Comparison of ENCODE assay signal across 8 cellular contexts in genomic region chr12:4215862-4216541, GRCh38. TPM values are rescaled to one million over a fixed set of nuclear protein-coding genes. Genes with fewer than 3 reads are reported as not detected.
DNase-seq lines count a peak whose midpoint lies in the region; ATAC-seq and TF ChIP-seq lines count a peak whose summit lies in the region.

No MANE protein-coding gene starts in this region.

- H3K9me3 ChIP-seq in Karpas-422 (ENCODE audit: low read length), result no peaks in the 10 kb centered on the region
- no peaks in the 10 kb centered on the region for H3K9me3 ChIP-seq in thyroid gland

- H3K27ac ChIP-seq in Karpas-422 (ENCODE audit: low read length), result no peak overlapping the region
- H3K27ac ChIP-seq in thyroid gland, result no peak overlapping the region

- H3K4me3 Mint-ChIP-seq in activated T-cell treated with anti-CD3 and anti-CD28 coated beads, Interleukin-2, amount 50 U/mL, for 24 hours, result peak overlapping the region; percentile 51
- H3K4me3 Mint-ChIP-seq in osteocyte (ENCODE audit: unreplicated experiment), result no peak overlapping the region

- H3K79me2 ChIP-seq in Karpas-422 (ENCODE audit: low read length), result no peaks in the 10 kb centered on the region

- 53 to 71% methylated on average over 4 of the region's 4 CpGs for WGBS in thyroid gland, 2 donors

- no peaks in the 10 kb centered on the region for H3K36me3 ChIP-seq in Karpas-422 (ENCODE audit: insufficient read depth, low read length)
- H3K36me3 ChIP-seq in thyroid gland, result no peaks in the 10 kb centered on the region

- intact Hi-C loops in thyroid gland (cut with DNase I), result no loop called here

- DNase-seq in activated T-cell treated with anti-CD3 and anti-CD28 coated beads, Interleukin-2, amount 50 U/mL, for 24 hours, result no peak
- DNase-seq in activated T-cell treated with anti-CD3 and anti-CD28 coated beads for 4 hours (no peak), Karpas-422 (no peak), osteocyte (ENCODE audit: extremely low spot score, unreplicated experiment) (peak; percentile 27), NCI-H2171 treated with DMSO at 0.1 percent for 48 hours (lab: John Stamatoyannopoulos, UW) (no peak), thyroid gland (no peak), MV-4-11 (lab: John Stamatoyannopoulos, UW) (no peak)

- no peaks in the 10 kb centered on the region for H3K27me3 Mint-ChIP-seq in activated T-cell treated with anti-CD3 and anti-CD28 coated beads, Interleukin-2, amount 50 U/mL, for 24 hours
- H3K27me3 Mint-ChIP-seq in osteocyte (ENCODE audit: unreplicated experiment), result peaks cover 10% of the 10 kb centered on the region

- H2AFZ ChIP-seq in Karpas-422 (ENCODE audit: low read length), result peak overlapping the region; percentile 6; the same call in 1 of the 2 replicates

- H3K4me2 ChIP-seq in Karpas-422 (ENCODE audit: low read depth, low read length, poor library complexity, severe bottlenecking), result peak overlapping the region; percentile 68

- peak; percentile 52 for ATAC-seq in GM21825 (IDR thresholded peaks at IDR 0.05; ENCODE audit: unreplicated experiment)

- peaks cover 37% of the 10 kb centered on the region for H3K4me1 Mint-ChIP-seq in activated T-cell treated with anti-CD3 and anti-CD28 coated beads, Interleukin-2, amount 50 U/mL, for 24 hours (ENCODE audit: low read depth)
- no peaks in the 10 kb centered on the region for H3K4me1 Mint-ChIP-seq in osteocyte (ENCODE audit: unreplicated experiment)

- no peaks in the 10 kb centered on the region for H4K20me1 ChIP-seq in Karpas-422 (ENCODE audit: insufficient read depth, low read depth, low read length)

- H3K36me3 Mint-ChIP-seq in activated T-cell treated with anti-CD3 and anti-CD28 coated beads, Interleukin-2, amount 50 U/mL, for 24 hours (ENCODE audit: low read depth), result no peaks in the 10 kb centered on the region
- no peaks in the 10 kb centered on the region for H3K36me3 Mint-ChIP-seq in osteocyte (ENCODE audit: unreplicated experiment)

- no peaks in the 10 kb centered on the region for H3K9me2 ChIP-seq in Karpas-422 (replicated peaks; ENCODE audit: insufficient read depth, low read length)

- peak overlapping the region; percentile 54; the same call in 1 of the 2 replicates for H3K4me3 ChIP-seq in Karpas-422 (ENCODE audit: low read length)
- H3K4me3 ChIP-seq in thyroid gland (replicated peaks in 1 of 3), result no peak overlapping the region

- TF ChIP-seq POLR2A in thyroid gland (IDR thresholded peaks at IDR 0.05), result no peak

- 0 out of 2 replicates have a peak overlapping the region, but pooled peaks have one; percentile 41 for H3K9ac ChIP-seq in Karpas-422 (ENCODE audit: low read length)

- H3K4me1 ChIP-seq in Karpas-422 (ENCODE audit: low read length) (peaks cover 13% of the 10 kb centered on the region), thyroid gland (no peaks in the 10 kb centered on the region)

- H3K27ac Mint-ChIP-seq in activated T-cell treated with anti-CD3 and anti-CD28 coated beads, Interleukin-2, amount 50 U/mL, for 24 hours, result peak overlapping the region; percentile 88
- H3K27ac Mint-ChIP-seq in osteocyte (ENCODE audit: unreplicated experiment), result no peak overlapping the region

- H3K9me3 Mint-ChIP-seq in activated T-cell treated with anti-CD3 and anti-CD28 coated beads, Interleukin-2, amount 50 U/mL, for 24 hours, result no peaks in the 10 kb centered on the region
- H3K9me3 Mint-ChIP-seq in osteocyte (ENCODE audit: unreplicated experiment), result no peaks in the 10 kb centered on the region

- no peak for TF ChIP-seq CTCF in osteocyte (IDR thresholded peaks at IDR 0.05)
- TF ChIP-seq CTCF in thyroid gland (IDR thresholded peaks at IDR 0.05), result no peak

- H3K27me3 ChIP-seq in Karpas-422 (ENCODE audit: low read length) (no peaks in the 10 kb centered on the region), thyroid gland (no peaks in the 10 kb centered on the region)

RNA-seq across cellular contexts. Expression of gene CCND2, which starts 57.6 kb away (rescaled TPM):
- 0.14 and 1.4 TPM in 2 replicates for total RNA-seq in Karpas-422 (2014; rRNA removed; shearing (Covaris generic); ENCODE audit: low replicate concordance)
- total RNA-seq in osteocyte (9.8 and 12.6 TPM in 2 replicates), thyroid gland (100 to 1,000 TPM in 3 of 4 donors, 10 to 100 TPM in 1; 81.4 to 135 (median 122) TPM)
